ENCODE assay signal across 9 cellular contexts in genomic region chr20:24160563-24161355, GRCh38.
DNase-seq lines count a peak whose midpoint lies in the region; ATAC-seq and TF ChIP-seq lines count a peak whose summit lies in the region.
"Had no signal": no experiment of that assay in that cellular context is flagged by ENCODE, and none has a peak within 500 bp of the region (broad histone marks: within the 10 kb centered on the region; RNA-seq: fewer than 3 reads in every experiment).

No MANE protein-coding gene starts in this region.

- no peaks in the 10 kb centered on the region for H4K20me1 ChIP-seq in BLaER1 treated with 17β-estradiol and CSF1 and Interleukin-3, amounts not matched to agents 10 nM and 100 nM
- H4K20me1 ChIP-seq in OCI-LY3 (ENCODE audit: insufficient read depth, low read length): no peaks in the 10 kb centered on the region

- H3K79me2 ChIP-seq in OCI-LY3 (ENCODE audit: low read length): no peaks in the 10 kb centered on the region

- no peak overlapping the region; a peak in 1 of 22 replicates for H3K27ac ChIP-seq in BLaER1 treated with 17β-estradiol and CSF1 and Interleukin-3, amounts not matched to agents 10 nM and 100 nM
- H3K27ac ChIP-seq in OCI-LY3 (ENCODE audit: low read length): no peak overlapping the region

- WGBS in lower leg skin, 2 donors: 21 to 22% methylated on average over 5 of the region's 5 CpGs

- H3K4me2 ChIP-seq in BLaER1 treated with 17β-estradiol and CSF1 and Interleukin-3, amounts not matched to agents 10 nM and 100 nM: peak overlapping the region in 8 of 11 experiments; percentile 24 to 53 (median 42); a peak in 12 of 22 replicates
- no peak overlapping the region for H3K4me2 ChIP-seq in OCI-LY3 (ENCODE audit: low read length)

- peaks cover 4 to 26% (median 19%) of the 10 kb centered on the region in 11 experiments; a peak in 17 of 22 replicates for H3K9me3 ChIP-seq in BLaER1 treated with 17β-estradiol and CSF1 and Interleukin-3, amounts not matched to agents 10 nM and 100 nM (replicated peaks in 1 of 11)
- H3K9me3 ChIP-seq in OCI-LY3 (ENCODE audit: insufficient read depth, low read length): no peaks in the 10 kb centered on the region

- ATAC-seq in GM18498 (IDR thresholded peaks at IDR 0.05; ENCODE audit: unreplicated experiment): no peak
- ATAC-seq: naive thymus-derived CD4-positive, alpha-beta T cell had no signal

- TF ChIP-seq CTCF in GM12874 (IDR thresholded peaks at IDR 0.05; ENCODE audit: insufficient read depth, low read depth, low read length): peak; percentile 63
- peak; percentile 75 for TF ChIP-seq CTCF in OCI-LY3 (IDR thresholded peaks at IDR 0.05; ENCODE audit: low read depth, low read length)
- TF ChIP-seq CTCF in epithelial cell of esophagus (IDR thresholded peaks at IDR 0.05; ENCODE audit: insufficient read depth, low read depth, low read length, missing control alignments): peak; percentile 93
- no peak for TF ChIP-seq CTCF in lower leg skin (IDR thresholded peaks at IDR 0.05)

- no peaks in the 10 kb centered on the region for H3K36me3 ChIP-seq in BLaER1 treated with 17β-estradiol and CSF1 and Interleukin-3, amounts not matched to agents 10 nM and 100 nM
- H3K36me3 ChIP-seq in OCI-LY3 (replicated peaks; ENCODE audit: low read depth, low read length): no peaks in the 10 kb centered on the region

- TF ChIP-seq POLR2A in lower leg skin (IDR thresholded peaks at IDR 0.05): no peak

- no peaks in the 10 kb centered on the region for H3K27me3 ChIP-seq in BLaER1 treated with 17β-estradiol and CSF1 and Interleukin-3, amounts not matched to agents 10 nM and 100 nM
- H3K27me3 ChIP-seq in OCI-LY3 (ENCODE audit: low read depth, low read length): peaks cover 15% of the 10 kb centered on the region

- no peak overlapping the region for H2AFZ ChIP-seq in OCI-LY3 (ENCODE audit: low read depth, low read length)

- no peak overlapping the region for H3K4me3 ChIP-seq in BLaER1 treated with 17β-estradiol and CSF1 and Interleukin-3, amounts not matched to agents 10 nM and 100 nM
- H3K4me3 ChIP-seq in OCI-LY3 (ENCODE audit: low read length) (no peak overlapping the region), epithelial cell of esophagus (ENCODE audit: low read length) (no peak overlapping the region), lower leg skin (ENCODE audit: low read depth, poor library complexity, severe bottlenecking) (no peak overlapping the region)

- H3K4me1 ChIP-seq in BLaER1 treated with 17β-estradiol and CSF1 and Interleukin-3, amounts not matched to agents 10 nM and 100 nM: peaks cover 0 to 24% (median 15%) of the 10 kb centered on the region in 10 experiments; a peak in 12 of 20 replicates
- H3K4me1 ChIP-seq in OCI-LY3 (ENCODE audit: low read length): no peaks in the 10 kb centered on the region

- intact Hi-C loops in lower leg skin (cut with DNase I; ENCODE audit: low total_unique reads): no loop called here

- DNase-seq in epithelial cell of esophagus (ENCODE audit: low read depth) (peak; percentile 64), midbrain (lab: John Stamatoyannopoulos, UW) (peak; percentile 54), lower leg skin (ENCODE audit: low spot score in 2 of 2) (no peak)
- DNase-seq in stimulated activated CD4-positive, alpha-beta T cell treated with anti-CD3 and anti-CD28 coated beads, Interleukin-4, amount 100 ng/mL, for 4 hours: no peak

- H3K9ac ChIP-seq in BLaER1 treated with 17β-estradiol and CSF1 and Interleukin-3, amounts not matched to agents 10 nM and 100 nM: no peak overlapping the region
- H3K9ac ChIP-seq in OCI-LY3 (ENCODE audit: low read length): no peak overlapping the region

Comparison
In these comparisons a context has a peak if more than half of its experiments do, and no peak if none do; other contexts are left out.
1. CTCF ChIP-seq: peak in GM12874 (single experiment), OCI-LY3 (single experiment) and epithelial cell of esophagus (single experiment); none in lower leg skin (0 of 3).
2. DNase-seq: peak in epithelial cell of esophagus (single experiment) and midbrain (single experiment); none in lower leg skin (0 of 2) and stimulated activated CD4-positive, alpha-beta T cell treated with anti-CD3 and anti-CD28 coated beads, Interleukin-4, amount 100 ng/mL, for 4 hours (0 of 2).